In the genomic region with DNA sequence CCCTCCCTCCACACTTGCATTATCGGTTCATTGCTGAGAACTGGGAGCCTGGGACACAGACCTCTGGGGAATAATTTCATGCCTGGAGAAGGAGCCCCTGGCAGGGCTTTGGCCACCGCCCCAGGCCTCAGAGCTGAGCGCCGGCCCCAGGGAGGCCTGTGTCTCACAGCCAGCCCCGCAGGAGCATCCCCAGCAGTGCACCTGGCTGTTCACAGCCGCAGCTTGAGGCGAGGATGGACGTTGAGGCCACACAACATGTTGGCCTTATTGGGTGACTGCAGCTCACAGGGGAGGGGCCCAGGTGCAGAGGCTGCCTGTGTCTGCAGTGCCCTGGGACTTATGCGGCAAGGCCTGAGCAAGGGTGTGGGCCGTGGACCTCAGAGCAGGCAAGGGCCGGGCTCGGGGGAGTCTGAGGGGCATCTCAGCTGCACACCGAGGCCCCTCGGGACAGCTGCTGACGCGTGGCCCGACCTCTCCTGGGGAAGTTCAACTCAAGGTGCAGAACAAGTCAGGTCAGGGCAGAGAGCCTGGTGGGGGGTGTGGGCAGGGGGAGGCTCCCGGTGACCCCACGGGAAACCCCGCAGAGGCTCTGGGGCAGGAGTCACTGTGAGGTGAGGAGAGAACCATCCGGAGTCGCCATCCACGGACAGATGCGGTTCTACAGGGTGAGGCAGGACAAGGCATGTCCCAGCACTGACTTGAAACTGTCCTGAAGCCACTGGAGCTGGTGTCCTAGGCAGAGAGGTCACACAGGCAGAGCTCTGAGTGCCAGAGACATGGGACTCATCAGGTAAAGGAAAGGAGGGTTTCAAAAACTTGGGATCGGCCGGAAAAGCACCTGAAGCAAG, we compare ENCODE assay signal across 3 cellular contexts.
TF ChIP-seq lines count a peak whose summit lies in the region.

No MANE protein-coding gene starts in this region.

TF ChIP-seq in GM23338, 12 proteins besides CTCF, POLR2A, EP300 and RAD21:
- no peak for TF ChIP-seq ETS1 (IDR thresholded peaks at IDR 0.05)
TF ChIP-seq in GM23338: peak in this region for 0.

TF ChIP-seq in HepG2, 621 proteins besides CTCF, POLR2A, EP300 and RAD21:
- 0 out of 2 replicates have a peak, but pooled peaks have one; percentile 23 for TF ChIP-seq ZFY (CRISPR knock-in tag; IDR thresholded peaks at IDR 0.05)
- no peak for TF ChIP-seq NFIB (CRISPR knock-in tag; IDR thresholded peaks at IDR 0.05; ENCODE audit: borderline replicate concordance)
- TF ChIP-seq SMAD1 (CRISPR knock-in tag; IDR thresholded peaks at IDR 0.05; ENCODE audit: borderline replicate concordance, low read depth), result no peak

TF ChIP-seq in WTC11, 78 proteins besides CTCF, POLR2A, EP300 and RAD21:
- no peak for TF ChIP-seq CDX4 (CRISPR knock-in tag; IDR thresholded peaks at IDR 0.05; ENCODE audit: borderline replicate concordance)
- TF ChIP-seq, protein P1, sequence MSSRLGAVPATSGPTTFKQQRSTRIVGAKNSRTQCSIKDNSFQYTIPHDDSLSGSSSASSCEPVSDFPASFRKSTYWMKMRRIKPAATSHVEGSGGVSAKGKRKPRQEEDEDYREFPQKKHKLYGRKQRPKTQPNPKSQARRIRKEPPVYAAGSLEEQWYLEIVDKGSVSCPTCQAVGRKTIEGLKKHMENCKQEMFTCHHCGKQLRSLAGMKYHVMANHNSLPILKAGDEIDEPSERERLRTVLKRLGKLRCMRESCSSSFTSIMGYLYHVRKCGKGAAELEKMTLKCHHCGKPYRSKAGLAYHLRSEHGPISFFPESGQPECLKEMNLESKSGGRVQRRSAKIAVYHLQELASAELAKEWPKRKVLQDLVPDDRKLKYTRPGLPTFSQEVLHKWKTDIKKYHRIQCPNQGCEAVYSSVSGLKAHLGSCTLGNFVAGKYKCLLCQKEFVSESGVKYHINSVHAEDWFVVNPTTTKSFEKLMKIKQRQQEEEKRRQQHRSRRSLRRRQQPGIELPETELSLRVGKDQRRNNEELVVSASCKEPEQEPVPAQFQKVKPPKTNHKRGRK (CRISPR knock-in tag; IDR thresholded peaks at IDR 0.05; ENCODE audit: borderline replicate concordance), result no peak
- TF ChIP-seq ATF1 (CRISPR knock-in tag; IDR thresholded peaks at IDR 0.05), result no peak
- TF ChIP-seq ZNF219 (CRISPR knock-in tag; IDR thresholded peaks at IDR 0.05; ENCODE audit: borderline replicate concordance), result no peak
- no peak for TF ChIP-seq AFF4 (CRISPR knock-in tag; IDR thresholded peaks at IDR 0.05; ENCODE audit: borderline replicate concordance)
- TF ChIP-seq, protein P2, sequence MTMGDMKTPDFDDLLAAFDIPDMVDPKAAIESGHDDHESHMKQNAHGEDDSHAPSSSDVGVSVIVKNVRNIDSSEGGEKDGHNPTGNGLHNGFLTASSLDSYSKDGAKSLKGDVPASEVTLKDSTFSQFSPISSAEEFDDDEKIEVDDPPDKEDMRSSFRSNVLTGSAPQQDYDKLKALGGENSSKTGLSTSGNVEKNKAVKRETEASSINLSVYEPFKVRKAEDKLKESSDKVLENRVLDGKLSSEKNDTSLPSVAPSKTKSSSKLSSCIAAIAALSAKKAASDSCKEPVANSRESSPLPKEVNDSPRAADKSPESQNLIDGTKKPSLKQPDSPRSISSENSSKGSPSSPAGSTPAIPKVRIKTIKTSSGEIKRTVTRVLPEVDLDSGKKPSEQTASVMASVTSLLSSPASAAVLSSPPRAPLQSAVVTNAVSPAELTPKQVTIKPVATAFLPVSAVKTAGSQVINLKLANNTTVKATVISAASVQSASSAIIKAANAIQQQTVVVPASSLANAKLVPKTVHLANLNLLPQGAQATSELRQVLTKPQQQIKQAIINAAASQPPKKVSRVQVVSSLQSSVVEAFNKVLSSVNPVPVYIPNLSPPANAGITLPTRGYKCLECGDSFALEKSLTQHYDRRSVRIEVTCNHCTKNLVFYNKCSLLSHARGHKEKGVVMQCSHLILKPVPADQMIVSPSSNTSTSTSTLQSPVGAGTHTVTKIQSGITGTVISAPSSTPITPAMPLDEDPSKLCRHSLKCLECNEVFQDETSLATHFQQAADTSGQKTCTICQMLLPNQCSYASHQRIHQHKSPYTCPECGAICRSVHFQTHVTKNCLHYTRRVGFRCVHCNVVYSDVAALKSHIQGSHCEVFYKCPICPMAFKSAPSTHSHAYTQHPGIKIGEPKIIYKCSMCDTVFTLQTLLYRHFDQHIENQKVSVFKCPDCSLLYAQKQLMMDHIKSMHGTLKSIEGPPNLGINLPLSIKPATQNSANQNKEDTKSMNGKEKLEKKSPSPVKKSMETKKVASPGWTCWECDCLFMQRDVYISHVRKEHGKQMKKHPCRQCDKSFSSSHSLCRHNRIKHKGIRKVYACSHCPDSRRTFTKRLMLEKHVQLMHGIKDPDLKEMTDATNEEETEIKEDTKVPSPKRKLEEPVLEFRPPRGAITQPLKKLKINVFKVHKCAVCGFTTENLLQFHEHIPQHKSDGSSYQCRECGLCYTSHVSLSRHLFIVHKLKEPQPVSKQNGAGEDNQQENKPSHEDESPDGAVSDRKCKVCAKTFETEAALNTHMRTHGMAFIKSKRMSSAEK (CRISPR knock-in tag; IDR thresholded peaks at IDR 0.05; ENCODE audit: borderline replicate concordance), result no peak
- TF ChIP-seq, protein P3, sequence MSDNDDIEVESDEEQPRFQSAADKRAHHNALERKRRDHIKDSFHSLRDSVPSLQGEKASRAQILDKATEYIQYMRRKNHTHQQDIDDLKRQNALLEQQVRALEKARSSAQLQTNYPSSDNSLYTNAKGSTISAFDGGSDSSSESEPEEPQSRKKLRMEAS (CRISPR knock-in tag; IDR thresholded peaks at IDR 0.05), result no peak
- TF ChIP-seq PRDM15 (CRISPR knock-in tag; IDR thresholded peaks at IDR 0.05), result no peak
- no peak for TF ChIP-seq NR3C1 (CRISPR knock-in tag; conservative IDR thresholded peaks at IDR 0.05; ENCODE audit: low read depth)
- no peak for TF ChIP-seq GTF2I (CRISPR knock-in tag; conservative IDR thresholded peaks at IDR 0.05)
- no peak for TF ChIP-seq HMGA2 (CRISPR knock-in tag; IDR thresholded peaks at IDR 0.05)
- TF ChIP-seq, protein P4, sequence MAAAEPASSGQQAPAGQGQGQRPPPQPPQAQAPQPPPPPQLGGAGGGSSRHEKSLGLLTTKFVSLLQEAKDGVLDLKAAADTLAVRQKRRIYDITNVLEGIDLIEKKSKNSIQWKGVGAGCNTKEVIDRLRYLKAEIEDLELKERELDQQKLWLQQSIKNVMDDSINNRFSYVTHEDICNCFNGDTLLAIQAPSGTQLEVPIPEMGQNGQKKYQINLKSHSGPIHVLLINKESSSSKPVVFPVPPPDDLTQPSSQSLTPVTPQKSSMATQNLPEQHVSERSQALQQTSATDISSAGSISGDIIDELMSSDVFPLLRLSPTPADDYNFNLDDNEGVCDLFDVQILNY (CRISPR knock-in tag; IDR thresholded peaks at IDR 0.05), result no peak
- no peak for TF ChIP-seq GRHL2 (CRISPR knock-in tag; IDR thresholded peaks at IDR 0.05; ENCODE audit: insufficient replicate concordance, severe bottlenecking)
- no peak for TF ChIP-seq JAZF1 (CRISPR knock-in tag; IDR thresholded peaks at IDR 0.05)
- no peak for TF ChIP-seq IRF1 (CRISPR knock-in tag; IDR thresholded peaks at IDR 0.05)
- TF ChIP-seq NFE2L1 (CRISPR knock-in tag; IDR thresholded peaks at IDR 0.05), result no peak
- no peak for TF ChIP-seq CBFB (CRISPR knock-in tag; IDR thresholded peaks at IDR 0.05; ENCODE audit: low read depth)
- TF ChIP-seq RORB (CRISPR knock-in tag; IDR thresholded peaks at IDR 0.05), result no peak
